In genomic region chr2:105545731-105546622, GRCh38 we compare ENCODE assay signal across 8 cellular contexts.
DNase-seq lines count a peak whose midpoint lies in the region; ATAC-seq lines count a peak whose summit lies in the region.

No MANE protein-coding gene starts in this region.

- H3K79me1 ChIP-seq in mesenchymal stem cell (replicated peaks; ENCODE audit: low read length, poor library complexity, severe bottlenecking) = no peaks in the 10 kb centered on the region

- no peak overlapping the region for H4K91ac ChIP-seq in mesenchymal stem cell (ENCODE audit: low read length)

- 34% methylated on average over 10 of the region's 10 CpGs for whole genome bisulfite sequencing in mesenchymal stem cell

- H3K9ac ChIP-seq in mesenchymal stem cell (ENCODE audit: low read length) = no peak overlapping the region

- no peak overlapping the region for H3K4me3 ChIP-seq in mesenchymal stem cell (ENCODE audit: insufficient read depth in 1 of 2, low read depth in 1 of 2, low read length in 2 of 2)

- no peak overlapping the region for H3K4me2 ChIP-seq in mesenchymal stem cell (ENCODE audit: low read length, poor library complexity, severe bottlenecking)

- DNase-seq in DMS79 treated with DMSO at 0.1 percent for 48 hours (lab: John Stamatoyannopoulos, UW) (peak; percentile 33), NCI-H524 (lab: John Stamatoyannopoulos, UW) (peak; percentile 50 to 59), dermis microvascular lymphatic vessel endothelial cell (ENCODE audit: low read depth in 2 of 2) (peak; percentile 25 to 67), mesenchymal stem cell (peak; percentile 68)
- DNase-seq in activated CD4-positive, alpha-beta T cell treated with anti-CD3 and anti-CD28 coated beads, Interleukin-2, amount 50 U/mL, for 1 hour = peak; percentile 70
- DNase-seq in stimulated activated CD8-positive, alpha-beta memory T cell treated with anti-CD3 and anti-CD28 coated beads, Interleukin-4, amount 100 ng/mL, for 4 hours (ENCODE audit: low read depth in 2 of 2, low spot score in 1 of 2) = peak; percentile 23 to 46

- H2BK15ac ChIP-seq in mesenchymal stem cell (ENCODE audit: low read depth, poor library complexity, severe bottlenecking) = no peak overlapping the region

- H2AFZ ChIP-seq in mesenchymal stem cell (ENCODE audit: low read depth, low read length) = no peak overlapping the region

- no peak overlapping the region for H4K8ac ChIP-seq in mesenchymal stem cell (ENCODE audit: low read length)

- no peak overlapping the region for H3K18ac ChIP-seq in mesenchymal stem cell (ENCODE audit: low read depth in 1 of 2, low read length in 2 of 2)

- H2AK5ac ChIP-seq in mesenchymal stem cell (ENCODE audit: low read length, severe bottlenecking) = no peak overlapping the region

- no peak overlapping the region for H3K23ac ChIP-seq in mesenchymal stem cell (ENCODE audit: low read length in 2 of 2)

- H3K27me3 ChIP-seq in mesenchymal stem cell (ENCODE audit: control insufficient read depth in 1 of 2, insufficient read depth in 1 of 2, low read length in 2 of 2) = peaks cover 20 to 45% of the 10 kb centered on the region in 2 experiments

- H2BK5ac ChIP-seq in mesenchymal stem cell (ENCODE audit: low read depth, low read length, poor library complexity, severe bottlenecking) = no peak overlapping the region

- H2BK120ac ChIP-seq in mesenchymal stem cell (ENCODE audit: low read depth, low read length) = no peak overlapping the region

- ATAC-seq in HG02885 (IDR thresholded peaks at IDR 0.05; ENCODE audit: poor library complexity, unreplicated experiment) (peak; percentile 82), GM21390 (IDR thresholded peaks at IDR 0.05; ENCODE audit: unreplicated experiment) (no peak)

- no peaks in the 10 kb centered on the region for H3K4me1 ChIP-seq in mesenchymal stem cell (ENCODE audit: control insufficient read depth, insufficient read depth, low read depth, low read length)

- no peaks in the 10 kb centered on the region for H3K36me3 ChIP-seq in mesenchymal stem cell (ENCODE audit: control insufficient read depth in 1 of 2, insufficient read depth in 2 of 2, low read depth in 1 of 2, low read length in 2 of 2)

- H3K27ac ChIP-seq in mesenchymal stem cell (ENCODE audit: low read length, poor library complexity, severe bottlenecking) = no peak overlapping the region

- no peak overlapping the region for H2BK12ac ChIP-seq in mesenchymal stem cell (ENCODE audit: low read length in 2 of 2)

- no peak overlapping the region for H3K4ac ChIP-seq in mesenchymal stem cell (ENCODE audit: low read depth in 1 of 2, low read length in 2 of 2)

- H3K9me3 ChIP-seq in mesenchymal stem cell (ENCODE audit: control insufficient read depth, low read length) = no peaks in the 10 kb centered on the region

- peak overlapping the region in 1 of 2 experiments; percentile 74 for H3K14ac ChIP-seq in mesenchymal stem cell (ENCODE audit: low read length in 2 of 2)
